23 cellular contexts compared by ENCODE assay signal in genomic region chr2:10524341-10524740, GRCh38.
DNase-seq lines count a peak whose midpoint lies in the region; ATAC-seq and TF ChIP-seq lines count a peak whose summit lies in the region.
"Had no signal": no experiment of that assay in that cellular context is flagged by ENCODE, and none has a peak within 500 bp of the region (broad histone marks: within the 10 kb centered on the region; RNA-seq: fewer than 3 reads in every experiment).

No MANE protein-coding gene starts in this region.

- no peaks in the 10 kb centered on the region for H4K20me1 ChIP-seq in GM23338 (replicated peaks; ENCODE audit: insufficient read depth)
- no peaks in the 10 kb centered on the region for H4K20me1 ChIP-seq in neural progenitor cell (ENCODE audit: low read depth)
- H4K20me1 ChIP-seq: BLaER1 had no signal

- no peak overlapping the region for H3K4me3 Mint-ChIP-seq in GM23338
- no peak overlapping the region for H3K4me3 Mint-ChIP-seq in endodermal cell
- H3K4me3 Mint-ChIP-seq in neural progenitor cell: no peak overlapping the region
- H3K4me3 Mint-ChIP-seq: CD4-positive, CD25-positive, alpha-beta regulatory T cell had no signal

- peak; percentile 43 for DNase-seq in activated effector memory CD4-positive, alpha-beta T cell treated with anti-CD3 and anti-CD28 coated beads, Interleukin-2, amount 50 U/mL, for 16 hours
- no peak for DNase-seq in activated effector memory CD4-positive, alpha-beta T cell treated with Interleukin-2 at 50 U/mL for 16 hours
- no peak for DNase-seq in GM23338 (ENCODE audit: low spot score)
- peak; percentile 22 for DNase-seq in endodermal cell
- DNase-seq in neural progenitor cell (ENCODE audit: low spot score): no peak
- no peak for DNase-seq in SIG-M5 (lab: John Stamatoyannopoulos, UW)
- no peak for DNase-seq in NK-92 treated with Interleukin-12 subunit alpha and Interleukin-12 subunit beta, amount 100 ng/mL, for 24 hours (lab: John Stamatoyannopoulos, UW)
- DNase-seq in left lung: no peak
- DNase-seq: CD4-positive, CD25-positive, alpha-beta regulatory T cell; DMS153; DND-41; Kasumi-1; NCI-H1105; NCI-H146; NCI-H1930; NCI-H446 treated with DMSO at 0.1 percent for 48 hours; NCI-H526; NCI-H82; RPMI8226; SHP77 treated with DMSO at 0.1 percent for 48 hours had no signal

- H3K9me3 Mint-ChIP-seq in GM23338: no peaks in the 10 kb centered on the region
- no peaks in the 10 kb centered on the region for H3K9me3 Mint-ChIP-seq in endodermal cell
- no peaks in the 10 kb centered on the region for H3K9me3 Mint-ChIP-seq in neural progenitor cell
- H3K9me3 Mint-ChIP-seq: CD4-positive, CD25-positive, alpha-beta regulatory T cell had no signal

- no peak for ATAC-seq in GM23338
- ATAC-seq in left lung: no peak
- ATAC-seq: HepG2 had no signal

- H3K4me3 ChIP-seq in GM23338 (no peak overlapping the region), endodermal cell (ENCODE audit: low read length) (no peak overlapping the region), neural progenitor cell (no peak overlapping the region), left lung (no peak overlapping the region)
- H3K4me3 ChIP-seq: BLaER1, SK-N-MC had no signal

- H3K9me3 ChIP-seq in endodermal cell (ENCODE audit: control insufficient read depth, low read length) (no peaks in the 10 kb centered on the region), neural progenitor cell (ENCODE audit: low read depth) (no peaks in the 10 kb centered on the region), left lung (no peaks in the 10 kb centered on the region)
- H3K9me3 ChIP-seq: BLaER1 had no signal

- no peaks in the 10 kb centered on the region for H3K36me3 ChIP-seq in GM23338 (ENCODE audit: insufficient read depth)
- H3K36me3 ChIP-seq in endodermal cell (ENCODE audit: control insufficient read depth, insufficient read depth, low read length): no peaks in the 10 kb centered on the region
- H3K36me3 ChIP-seq in neural progenitor cell: no peaks in the 10 kb centered on the region
- no peaks in the 10 kb centered on the region for H3K36me3 ChIP-seq in left lung
- H3K36me3 ChIP-seq: BLaER1 had no signal

- H3K27me3 Mint-ChIP-seq in GM23338 (ENCODE audit: insufficient read depth, low read depth, poor library complexity): peaks cover 7% of the 10 kb centered on the region
- peaks cover 4% of the 10 kb centered on the region for H3K27me3 Mint-ChIP-seq in endodermal cell (ENCODE audit: insufficient read depth)
- H3K27me3 Mint-ChIP-seq in neural progenitor cell (ENCODE audit: insufficient read depth, low read depth): peaks cover 2% of the 10 kb centered on the region
- H3K27me3 Mint-ChIP-seq: CD4-positive, CD25-positive, alpha-beta regulatory T cell had no signal

- intact Hi-C loops in left lung (cut with DNase I): no loop called here

- no peaks in the 10 kb centered on the region for H3K36me3 Mint-ChIP-seq in GM23338 (ENCODE audit: low read depth)
- no peaks in the 10 kb centered on the region for H3K36me3 Mint-ChIP-seq in endodermal cell (ENCODE audit: low read depth)
- no peaks in the 10 kb centered on the region for H3K36me3 Mint-ChIP-seq in neural progenitor cell
- H3K36me3 Mint-ChIP-seq: CD4-positive, CD25-positive, alpha-beta regulatory T cell had no signal

- H3K27ac ChIP-seq in GM23338 (ENCODE audit: low read depth) (no peak overlapping the region), endodermal cell (ENCODE audit: low read depth, low read length) (no peak overlapping the region), neural progenitor cell (no peak overlapping the region), left lung (no peak overlapping the region)
- H3K27ac ChIP-seq: BLaER1, SK-N-MC had no signal

- no peaks in the 10 kb centered on the region for H3K79me2 ChIP-seq in GM23338 (replicated peaks; ENCODE audit: insufficient read depth)
- no peaks in the 10 kb centered on the region for H3K79me2 ChIP-seq in neural progenitor cell (ENCODE audit: low read depth)

- H3K9me2 ChIP-seq in GM23338 (ENCODE audit: insufficient read depth): no peaks in the 10 kb centered on the region

- no peak overlapping the region for H3K4me2 ChIP-seq in GM23338
- no peak overlapping the region for H3K4me2 ChIP-seq in neural progenitor cell
- H3K4me2 ChIP-seq: BLaER1 had no signal

- H2AFZ ChIP-seq in GM23338 (0 out of 2 replicates have a peak overlapping the region, but pooled peaks have one; percentile 14), neural progenitor cell (replicated peaks) (no peak overlapping the region)

- H3F3A ChIP-seq in GM23338 (replicated peaks; ENCODE audit: low read depth): no peaks in the 10 kb centered on the region
- no peaks in the 10 kb centered on the region for H3F3A ChIP-seq in neural progenitor cell (ENCODE audit: low read depth)

- H3K27me3 ChIP-seq in GM23338 (ENCODE audit: insufficient read depth) (no peaks in the 10 kb centered on the region), endodermal cell (ENCODE audit: control insufficient read depth, insufficient read depth, low read length, poor library complexity, severe bottlenecking) (no peaks in the 10 kb centered on the region), neural progenitor cell (no peaks in the 10 kb centered on the region), left lung (no peaks in the 10 kb centered on the region)
- H3K27me3 ChIP-seq: BLaER1 had no signal

- H3K4me1 ChIP-seq in GM23338 (ENCODE audit: insufficient read depth) (peaks cover 4% of the 10 kb centered on the region; the same call in 1 of the 2 replicates), endodermal cell (ENCODE audit: control insufficient read depth, insufficient read depth, low read length) (no peaks in the 10 kb centered on the region), neural progenitor cell (no peaks in the 10 kb centered on the region), left lung (no peaks in the 10 kb centered on the region)
- H3K4me1 ChIP-seq: BLaER1 had no signal

- no peak for TF ChIP-seq CTCF in GM23338 (conservative IDR thresholded peaks at IDR 0.05; ENCODE audit: low read depth in 2 of 2)
- TF ChIP-seq CTCF in endodermal cell (conservative IDR thresholded peaks at IDR 0.05): no peak
- no peak for TF ChIP-seq CTCF in neural progenitor cell (IDR thresholded peaks at IDR 0.05)
- no peak for TF ChIP-seq CTCF in left lung (IDR thresholded peaks at IDR 0.05)

- H3K4me1 Mint-ChIP-seq in GM23338: peaks cover 14% of the 10 kb centered on the region
- H3K4me1 Mint-ChIP-seq in endodermal cell: peaks cover 1% of the 10 kb centered on the region
- H3K4me1 Mint-ChIP-seq in neural progenitor cell: peaks cover 4% of the 10 kb centered on the region
- H3K4me1 Mint-ChIP-seq: CD4-positive, CD25-positive, alpha-beta regulatory T cell had no signal

- 93 to 96% methylated on average over 4 to 8 of the region's 8 CpGs for WGBS in endodermal cell (ENCODE audit: insufficient coverage in 1 of 2, insufficient read length in 1 of 2), 2 experiments

- peak overlapping the region; percentile 74; the same call in 1 of the 2 replicates for H3K27ac Mint-ChIP-seq in GM23338
- H3K27ac Mint-ChIP-seq in endodermal cell: no peak overlapping the region
- H3K27ac Mint-ChIP-seq in neural progenitor cell: peak overlapping the region; percentile 26

- H3K9ac ChIP-seq in endodermal cell (ENCODE audit: extremely low read depth, low read length, poor library complexity, severe bottlenecking) (no peak overlapping the region), neural progenitor cell (no peak overlapping the region)
- H3K9ac ChIP-seq: BLaER1 had no signal

TF ChIP-seq in GM23338, 12 proteins besides CTCF, POLR2A, EP300 and RAD21:
- TF ChIP-seq CREB1 (CRISPR knock-in tag; IDR thresholded peaks at IDR 0.05; ENCODE audit: low read depth) (no peak), EZH2 (IDR thresholded peaks at IDR 0.05; ENCODE audit: low read depth, unreplicated experiment) (no peak), POLR2AphosphoS5 (IDR thresholded peaks at IDR 0.05; ENCODE audit: low read depth) (no peak), EZH2phosphoT487 (IDR thresholded peaks at IDR 0.05; ENCODE audit: unreplicated experiment) (no peak), STAT1 (IDR thresholded peaks at IDR 0.05; ENCODE audit: unreplicated experiment) (no peak), NANOG (IDR thresholded peaks at IDR 0.05; ENCODE audit: borderline replicate concordance) (no peak), ZNF331 (CRISPR knock-in tag; IDR thresholded peaks at IDR 0.05; ENCODE audit: low read depth) (no peak)
- TF ChIP-seq, protein P1, sequence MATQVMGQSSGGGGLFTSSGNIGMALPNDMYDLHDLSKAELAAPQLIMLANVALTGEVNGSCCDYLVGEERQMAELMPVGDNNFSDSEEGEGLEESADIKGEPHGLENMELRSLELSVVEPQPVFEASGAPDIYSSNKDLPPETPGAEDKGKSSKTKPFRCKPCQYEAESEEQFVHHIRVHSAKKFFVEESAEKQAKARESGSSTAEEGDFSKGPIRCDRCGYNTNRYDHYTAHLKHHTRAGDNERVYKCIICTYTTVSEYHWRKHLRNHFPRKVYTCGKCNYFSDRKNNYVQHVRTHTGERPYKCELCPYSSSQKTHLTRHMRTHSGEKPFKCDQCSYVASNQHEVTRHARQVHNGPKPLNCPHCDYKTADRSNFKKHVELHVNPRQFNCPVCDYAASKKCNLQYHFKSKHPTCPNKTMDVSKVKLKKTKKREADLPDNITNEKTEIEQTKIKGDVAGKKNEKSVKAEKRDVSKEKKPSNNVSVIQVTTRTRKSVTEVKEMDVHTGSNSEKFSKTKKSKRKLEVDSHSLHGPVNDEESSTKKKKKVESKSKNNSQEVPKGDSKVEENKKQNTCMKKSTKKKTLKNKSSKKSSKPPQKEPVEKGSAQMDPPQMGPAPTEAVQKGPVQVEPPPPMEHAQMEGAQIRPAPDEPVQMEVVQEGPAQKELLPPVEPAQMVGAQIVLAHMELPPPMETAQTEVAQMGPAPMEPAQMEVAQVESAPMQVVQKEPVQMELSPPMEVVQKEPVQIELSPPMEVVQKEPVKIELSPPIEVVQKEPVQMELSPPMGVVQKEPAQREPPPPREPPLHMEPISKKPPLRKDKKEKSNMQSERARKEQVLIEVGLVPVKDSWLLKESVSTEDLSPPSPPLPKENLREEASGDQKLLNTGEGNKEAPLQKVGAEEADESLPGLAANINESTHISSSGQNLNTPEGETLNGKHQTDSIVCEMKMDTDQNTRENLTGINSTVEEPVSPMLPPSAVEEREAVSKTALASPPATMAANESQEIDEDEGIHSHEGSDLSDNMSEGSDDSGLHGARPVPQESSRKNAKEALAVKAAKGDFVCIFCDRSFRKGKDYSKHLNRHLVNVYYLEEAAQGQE (IDR thresholded peaks at IDR 0.05; ENCODE audit: unreplicated experiment): no peak

Comparison
In these comparisons a context has a peak if more than half of its experiments do, and no peak if none do; other contexts are left out.
1. DNase-seq: peak in activated effector memory CD4-positive, alpha-beta T cell treated with anti-CD3 and anti-CD28 coated beads, Interleukin-2, amount 50 U/mL, for 16 hours (single experiment) and endodermal cell (single experiment); none in activated effector memory CD4-positive, alpha-beta T cell treated with Interleukin-2 at 50 U/mL for 16 hours (single experiment), GM23338 (single experiment), neural progenitor cell (single experiment), SIG-M5 (single experiment), NK-92 treated with Interleukin-12 subunit alpha and Interleukin-12 subunit beta, amount 100 ng/mL, for 24 hours (single experiment) and left lung (0 of 2).